In genomic region chr5:81161012-81161601, GRCh38 we compare ENCODE assay signal across 14 cellular contexts.
A peak's percentile ranks its signal among the peaks of the same experiment; 100 is the strongest.
DNase-seq lines count a peak whose midpoint lies in the region; ATAC-seq, FAIRE-seq and TF ChIP-seq lines count a peak whose summit lies in the region.
"Had no signal": no experiment of that assay in that cellular context is flagged by ENCODE, and none has a peak within 500 bp of the region (broad histone marks: within the 10 kb centered on the region; RNA-seq: fewer than 3 reads in every experiment).

No MANE protein-coding gene starts in this region.

- no peak for TF ChIP-seq POLR2A in GM12891 (IDR thresholded peaks at IDR 0.05; ENCODE audit: low read depth, low read length)

- DNase-seq in GM12891 (ENCODE audit: insufficient read length, low spot score) (peak; percentile 25), GM19238 (ENCODE audit: insufficient read length, low spot score) (peak; percentile 10), SKM-1 treated with dmso at 0.1 percent for 144 hours (lab: John Stamatoyannopoulos, UW; ENCODE audit: unreplicated experiment) (no peak), BE2C (no peak), NCI-H82 treated with DMSO at 0.1 percent for 48 hours (lab: John Stamatoyannopoulos, UW; ENCODE audit: unreplicated experiment) (no peak)
- no peak for DNase-seq in activated T-helper 2 cell treated with anti-CD3 and anti-CD28 coated beads, Interferon-gamma antibody, Interleukin-2, Interleukin-4, amounts not matched to agents 10 μg/mL and 5 μg/mL and 100 μg/mL, durations not matched to agents 14 hours and 24 hours and 36 hours (ENCODE audit: low spot score)
- DNase-seq: activated CD4-positive, CD25-positive, alpha-beta regulatory T cell; DMS 273 treated with DMSO at 0.1 percent for 48 hours; HCEC 1CT; NCI-H226; PC-3 had no signal

- no peak overlapping the region for H3K4me3 Mint-ChIP-seq in activated T-helper 2 cell treated with anti-CD3 and anti-CD28 coated beads, Interferon-gamma antibody, Interleukin-2, Interleukin-4, amounts not matched to agents 10 μg/mL and 5 μg/mL and 100 μg/mL, durations not matched to agents 14 hours and 24 hours and 36 hours (ENCODE audit: low read depth)

- POLR2A ChIA-PET in HEK293 (lab: Yijun Ruan, JAX) = no interaction called here

- H3K36me3 ChIP-seq in HEK293 (ENCODE audit: control insufficient read depth in 2 of 2, insufficient read depth in 1 of 2, low read length in 2 of 2) = no peaks in the 10 kb centered on the region
- H3K36me3 ChIP-seq in BE2C = no peaks in the 10 kb centered on the region

- no peak overlapping the region for H3K27ac ChIP-seq in HEK293 (ENCODE audit: extremely low read depth, low read depth, low read length)

- no peaks in the 10 kb centered on the region for H3K9me3 ChIP-seq in HEK293 (ENCODE audit: control insufficient read depth, insufficient read depth, low read depth, low read length)
- no peaks in the 10 kb centered on the region for H3K9me3 ChIP-seq in BE2C

- H3K4me1 Mint-ChIP-seq in activated T-helper 2 cell treated with anti-CD3 and anti-CD28 coated beads, Interferon-gamma antibody, Interleukin-2, Interleukin-4, amounts not matched to agents 10 μg/mL and 5 μg/mL and 100 μg/mL, durations not matched to agents 14 hours and 24 hours and 36 hours (ENCODE audit: low read depth) = peaks cover 18% of the 10 kb centered on the region

- H3K27me3 ChIP-seq in BE2C = no peaks in the 10 kb centered on the region

- H3K4me1 ChIP-seq in HEK293 (ENCODE audit: control insufficient read depth, insufficient read depth, low read length) = no peaks in the 10 kb centered on the region
- peaks cover 7% of the 10 kb centered on the region; the same call in 1 of the 2 replicates for H3K4me1 ChIP-seq in BE2C

- intact Hi-C loops in activated T-helper 2 cell treated with anti-CD3 and anti-CD28 coated beads, Interferon-gamma antibody, Interleukin-2, Interleukin-4, amounts not matched to agents 10 μg/mL and 5 μg/mL and 100 μg/mL, durations not matched to agents 14 hours and 24 hours and 36 hours (cut with micrococcal nuclease) = loop anchor here (5.0 kb wide), 1 partner anchor 199 kb away; the partner anchor contains the start of gene RASGRF2

- H3K4me3 ChIP-seq in HEK293 (ENCODE audit: low read depth, low read length) (no peak overlapping the region), BE2C (ENCODE audit: low read depth, low read length) (no peak overlapping the region)

- CTCF ChIA-PET in HEK293 (lab: Yijun Ruan, JAX) = interaction anchor here (1.2 to 1.4 kb wide), 2 partner anchors 53 to 449 kb away, joined by 3 to 5 read pairs; no protein-coding TSS in a partner anchor

- peaks cover 7% of the 10 kb centered on the region for H3K9me3 Mint-ChIP-seq in activated T-helper 2 cell treated with anti-CD3 and anti-CD28 coated beads, Interferon-gamma antibody, Interleukin-2, Interleukin-4, amounts not matched to agents 10 μg/mL and 5 μg/mL and 100 μg/mL, durations not matched to agents 14 hours and 24 hours and 36 hours

- TF ChIP-seq CTCF in HEK293 (tag by site-specific recombination; IDR thresholded peaks at IDR 0.05) (no peak), BE2C (IDR thresholded peaks at IDR 0.05; ENCODE audit: low read depth, low read length) (no peak)

- peak; percentile 85 for ATAC-seq in HG03342 (IDR thresholded peaks at IDR 0.05; ENCODE audit: unreplicated experiment)
- ATAC-seq: PC-3 had no signal

- no peak overlapping the region for H3K27ac Mint-ChIP-seq in activated T-helper 2 cell treated with anti-CD3 and anti-CD28 coated beads, Interferon-gamma antibody, Interleukin-2, Interleukin-4, amounts not matched to agents 10 μg/mL and 5 μg/mL and 100 μg/mL, durations not matched to agents 14 hours and 24 hours and 36 hours

- peak; percentile 92 for FAIRE-seq in GM12891 (lab: Jason Lieb, UNC)
- FAIRE-seq: urothelium cell line had no signal

- no peaks in the 10 kb centered on the region for H3K36me3 Mint-ChIP-seq in activated T-helper 2 cell treated with anti-CD3 and anti-CD28 coated beads, Interferon-gamma antibody, Interleukin-2, Interleukin-4, amounts not matched to agents 10 μg/mL and 5 μg/mL and 100 μg/mL, durations not matched to agents 14 hours and 24 hours and 36 hours (ENCODE audit: low read depth)

- H3K27me3 Mint-ChIP-seq in activated T-helper 2 cell treated with anti-CD3 and anti-CD28 coated beads, Interferon-gamma antibody, Interleukin-2, Interleukin-4, amounts not matched to agents 10 μg/mL and 5 μg/mL and 100 μg/mL, durations not matched to agents 14 hours and 24 hours and 36 hours (ENCODE audit: low read depth) = no peaks in the 10 kb centered on the region

TF ChIP-seq in GM12891, 5 proteins besides CTCF, POLR2A, EP300 and RAD21:
- no peak for TF ChIP-seq POLR2AphosphoS5 (IDR thresholded peaks at IDR 0.05; ENCODE audit: low read depth, low read length)
- peak; percentile 73 for TF ChIP-seq PAX5 (IDR thresholded peaks at IDR 0.05; ENCODE audit: insufficient read depth, low read length, severe bottlenecking)

TF ChIP-seq in HEK293, 187 proteins besides CTCF, POLR2A, EP300 and RAD21:
- TF ChIP-seq ZNF596 (tag by site-specific recombination; IDR thresholded peaks at IDR 0.05) (0 out of 2 replicates have a peak, but pooled peaks have one; percentile 6), ZNF610 (tag by site-specific recombination; IDR thresholded peaks at IDR 0.05; ENCODE audit: borderline replicate concordance) (no peak)

Comparison
In these comparisons a context has a peak if more than half of its experiments do, and no peak if none do; other contexts are left out.
1. DNase-seq: peak in GM12891 (single experiment) and GM19238 (single experiment); none in activated T-helper 2 cell treated with anti-CD3 and anti-CD28 coated beads, Interferon-gamma antibody, Interleukin-2, Interleukin-4, amounts not matched to agents 10 μg/mL and 5 μg/mL and 100 μg/mL, durations not matched to agents 14 hours and 24 hours and 36 hours (single experiment), SKM-1 treated with dmso at 0.1 percent for 144 hours (single experiment), BE2C (single experiment) and NCI-H82 treated with DMSO at 0.1 percent for 48 hours (single experiment).